8 cellular contexts compared by ENCODE assay signal in genomic region chr17:35432176-35433074, GRCh38.
DNase-seq lines count a peak whose midpoint lies in the region; ATAC-seq lines count a peak whose summit lies in the region.

TSS of gene SLFN12 (minus strand) at chr17:35432500. CDS start at chr17:35423028, 9,472 bp downstream.

- H3K4me1 Mint-ChIP-seq in memory B cell: peaks cover 16% of the 10 kb centered on the region
- peaks cover 57% of the 10 kb centered on the region for H3K4me1 Mint-ChIP-seq in stimulated activated naive CD8-positive, alpha-beta T cell treated with anti-CD3 and anti-CD28 coated beads, Interleukin-15, Interleukin-2, amounts not matched to agents 100 ng/mL and 50 ng/mL, for 24 hours (ENCODE audit: low read depth)

- DNase-seq in Ammon's horn (ENCODE audit: low spot score): peak; percentile 62
- DNase-seq in activated CD4-positive, alpha-beta T cell treated with anti-CD3 and anti-CD28 coated beads for 4 hours: peak; percentile 48 to 53
- DNase-seq in effector CD4-positive, alpha-beta T cell: peak; percentile 28
- DNase-seq in memory B cell (ENCODE audit: low spot score in 2 of 2): peak; percentile 18 to 32
- DNase-seq in NCI-H446 treated with DMSO at 0.1 percent for 48 hours (lab: John Stamatoyannopoulos, UW): no peak

- no peaks in the 10 kb centered on the region for H3K9me3 Mint-ChIP-seq in memory B cell
- no peaks in the 10 kb centered on the region for H3K9me3 Mint-ChIP-seq in stimulated activated naive CD8-positive, alpha-beta T cell treated with anti-CD3 and anti-CD28 coated beads, Interleukin-15, Interleukin-2, amounts not matched to agents 100 ng/mL and 50 ng/mL, for 24 hours

- peak within 1 kb of the TSS; percentile 87 for H3K27ac Mint-ChIP-seq in memory B cell
- peak within 1 kb of the TSS; percentile 84 for H3K27ac Mint-ChIP-seq in stimulated activated naive CD8-positive, alpha-beta T cell treated with anti-CD3 and anti-CD28 coated beads, Interleukin-15, Interleukin-2, amounts not matched to agents 100 ng/mL and 50 ng/mL, for 24 hours

- peak within 1 kb of the TSS; percentile 94 for H3K4me3 Mint-ChIP-seq in memory B cell
- peak within 1 kb of the TSS; percentile 84 for H3K4me3 Mint-ChIP-seq in stimulated activated naive CD8-positive, alpha-beta T cell treated with anti-CD3 and anti-CD28 coated beads, Interleukin-15, Interleukin-2, amounts not matched to agents 100 ng/mL and 50 ng/mL, for 24 hours

- H3K27me3 Mint-ChIP-seq in memory B cell: no peaks in the 10 kb centered on the region
- H3K27me3 Mint-ChIP-seq in stimulated activated naive CD8-positive, alpha-beta T cell treated with anti-CD3 and anti-CD28 coated beads, Interleukin-15, Interleukin-2, amounts not matched to agents 100 ng/mL and 50 ng/mL, for 24 hours: no peaks in the 10 kb centered on the region

- peak; percentile 58 for ATAC-seq in GM19463 (IDR thresholded peaks at IDR 0.05; ENCODE audit: unreplicated experiment)
- peak; percentile 70 for ATAC-seq in HG03565 (IDR thresholded peaks at IDR 0.05; ENCODE audit: unreplicated experiment)
- ATAC-seq in memory B cell (ENCODE audit: low read depth): peak; percentile 98

- H3K36me3 Mint-ChIP-seq in memory B cell: no peaks in the 10 kb centered on the region
- H3K36me3 Mint-ChIP-seq in stimulated activated naive CD8-positive, alpha-beta T cell treated with anti-CD3 and anti-CD28 coated beads, Interleukin-15, Interleukin-2, amounts not matched to agents 100 ng/mL and 50 ng/mL, for 24 hours (ENCODE audit: low read depth): no peaks in the 10 kb centered on the region
